Comparison of ENCODE assay signal across 8 cellular contexts in genomic region chr6:149922642-149923326, GRCh38. TPM values are rescaled to one million over a fixed set of nuclear protein-coding genes. Genes with fewer than 3 reads are reported as not detected.
DNase-seq lines count a peak whose midpoint lies in the region; ATAC-seq and TF ChIP-seq lines count a peak whose summit lies in the region.

Gene RAET1G (minus strand): TSS chr6:149923121. CDS start chr6:149923010, 111 bp downstream.

- H3K4me1 Mint-ChIP-seq in endodermal cell: peaks cover 3% of the 10 kb centered on the region

- no peaks in the 10 kb centered on the region for H3K36me3 ChIP-seq in endodermal cell (ENCODE audit: control insufficient read depth, insufficient read depth, low read length)

- peak; percentile 68 for ATAC-seq in HG02884 (IDR thresholded peaks at IDR 0.05; ENCODE audit: unreplicated experiment)
- ATAC-seq in GM19351 (IDR thresholded peaks at IDR 0.05; ENCODE audit: unreplicated experiment): no peak

- H3K9me3 Mint-ChIP-seq in endodermal cell: peaks cover 6% of the 10 kb centered on the region

- no peaks in the 10 kb centered on the region for H3K4me1 ChIP-seq in endodermal cell (ENCODE audit: control insufficient read depth, insufficient read depth, low read length)

- WGBS in endodermal cell (ENCODE audit: insufficient coverage in 1 of 2, insufficient read length in 1 of 2), 2 experiments: 1 to 2% methylated on average over 11 to 40 of the region's 40 CpGs

- DNase-seq in C1 segment of cervical spinal cord (lab: John Stamatoyannopoulos, UW) (peak in 13 of 14 donors; percentile 17 to 77 (median 55)), NOMO-1 (lab: John Stamatoyannopoulos, UW; ENCODE audit: unreplicated experiment in 2 of 2) (peak; percentile 93 to 94), endodermal cell (peak; percentile 97), medulla oblongata (ENCODE audit: extremely low spot score) (peak; percentile 89)
- peak; percentile 57 for DNase-seq in activated CD8-positive, alpha-beta memory T cell treated with anti-CD3 and anti-CD28 coated beads, Interleukin-2, amount 50 U/mL, for 24 hours (ENCODE audit: extremely low read depth)
- DNase-seq in stimulated activated CD4-positive, alpha-beta T cell treated with anti-CD3 and anti-CD28 coated beads, Interleukin-4, amount 100 ng/mL, for 4 hours: peak; percentile 75 to 84

- no peaks in the 10 kb centered on the region for H3K36me3 Mint-ChIP-seq in endodermal cell (ENCODE audit: low read depth)

- H3K27ac ChIP-seq in endodermal cell (ENCODE audit: low read depth, low read length): no peak within 1 kb of the TSS

- H3K9ac ChIP-seq in endodermal cell (ENCODE audit: extremely low read depth, low read length, poor library complexity, severe bottlenecking): no peak within 1 kb of the TSS

- H3K4me3 ChIP-seq in endodermal cell (ENCODE audit: low read length): peak within 1 kb of the TSS; percentile 70

- H3K27ac Mint-ChIP-seq in endodermal cell: no peak within 1 kb of the TSS

- H3K27me3 ChIP-seq in endodermal cell (ENCODE audit: control insufficient read depth, insufficient read depth, low read length, poor library complexity, severe bottlenecking): peaks cover 94% of the 10 kb centered on the region

- no peaks in the 10 kb centered on the region for H3K9me3 ChIP-seq in endodermal cell (ENCODE audit: control insufficient read depth, low read length)

- H3K27me3 Mint-ChIP-seq in endodermal cell (ENCODE audit: insufficient read depth): peaks cover 90% of the 10 kb centered on the region

- peak; percentile 13 for TF ChIP-seq CTCF in endodermal cell (conservative IDR thresholded peaks at IDR 0.05)

- H3K4me3 Mint-ChIP-seq in endodermal cell: peak within 1 kb of the TSS; percentile 60

RNA-seq across cellular contexts. Expression of gene RAET1G, which starts in this region (rescaled TPM):
- total RNA-seq in endodermal cell: not detected
- not detected for polyA plus RNA-seq in endodermal cell (2013, experiment 1 of 2)
- not detected for polyA plus RNA-seq in endodermal cell (2013, experiment 2 of 2)

Comparison
In these comparisons a context has a peak if more than half of its experiments do, and no peak if none do; other contexts are left out.
1. Peak in DNase-seq and H3K4me3 ChIP-seq in endodermal cell; RNA of the gene not detected or under 1 TPM.